8 cellular contexts compared by ENCODE assay signal in genomic region chr17:82105882-82106696, GRCh38. TPM values are rescaled to one million over a fixed set of nuclear protein-coding genes. Genes with fewer than 3 reads are reported as not detected.
DNase-seq lines count a peak whose midpoint lies in the region; ATAC-seq, FAIRE-seq and TF ChIP-seq lines count a peak whose summit lies in the region.

No MANE protein-coding gene starts in this region.

- no peaks in the 10 kb centered on the region for H3K9me3 ChIP-seq in sigmoid colon

- H3K27me3 ChIP-seq in sigmoid colon: no peaks in the 10 kb centered on the region

- TF ChIP-seq EP300 in sigmoid colon (IDR thresholded peaks at IDR 0.05): no peak

- H3K36me3 ChIP-seq in sigmoid colon: no peaks in the 10 kb centered on the region

- H3K4me3 Mint-ChIP-seq in activated T-helper 17 cell treated with anti-CD3 and anti-CD28 coated beads, Interleukin-2, amount 50 U/mL, for 72 hours: peak overlapping the region; percentile 90

- peaks cover 0 to 36% (median 34%) of the 10 kb centered on the region in 4 donors for H3K4me1 ChIP-seq in sigmoid colon

- no peaks in the 10 kb centered on the region for H3K27me3 Mint-ChIP-seq in activated T-helper 17 cell treated with anti-CD3 and anti-CD28 coated beads, Interleukin-2, amount 50 U/mL, for 72 hours

- FAIRE-seq in RCC 7860 (lab: Jason Lieb, UNC): no peak

- peak; percentile 54 for DNase-seq in CD1c-positive myeloid dendritic cell (ENCODE audit: extremely low spot score)
- DNase-seq in GM19238 (ENCODE audit: insufficient read length, low spot score): peak; percentile 92
- DNase-seq in RCC 7860 (ENCODE audit: low spot score): peak; percentile 19
- DNase-seq in Right ventricle myocardium superior: peak; percentile 74
- DNase-seq in sigmoid colon: peak; percentile 73
- DNase-seq in cerebellar nuclear complex (lab: John Stamatoyannopoulos, UW): no peak

- no peaks in the 10 kb centered on the region for H3K36me3 Mint-ChIP-seq in activated T-helper 17 cell treated with anti-CD3 and anti-CD28 coated beads, Interleukin-2, amount 50 U/mL, for 72 hours (ENCODE audit: low read depth)

- intact Hi-C loops in Right ventricle myocardium superior (cut with DNase I) (no loop called here), sigmoid colon (cut with DNase I) (no loop called here)

- no peaks in the 10 kb centered on the region for H3K4me1 Mint-ChIP-seq in activated T-helper 17 cell treated with anti-CD3 and anti-CD28 coated beads, Interleukin-2, amount 50 U/mL, for 72 hours

- peak; percentile 75 for ATAC-seq in HG03571 (IDR thresholded peaks at IDR 0.05; ENCODE audit: unreplicated experiment)
- ATAC-seq in activated T-helper 17 cell treated with anti-CD3 and anti-CD28 coated beads, Interleukin-2, amount 50 U/mL, for 72 hours (replicated peaks): peak; percentile 91
- peak; percentile 43 for ATAC-seq in Right ventricle myocardium superior (ENCODE audit: poor library complexity)

- peak overlapping the region; percentile 92 for H3K27ac Mint-ChIP-seq in activated T-helper 17 cell treated with anti-CD3 and anti-CD28 coated beads, Interleukin-2, amount 50 U/mL, for 72 hours

- no peak for TF ChIP-seq POLR2A in sigmoid colon (IDR thresholded peaks at IDR 0.05)

- peak in 1 of 4 experiments; percentile 8 for TF ChIP-seq CTCF in sigmoid colon (IDR thresholded peaks at IDR 0.05)

- H3K4me3 ChIP-seq in sigmoid colon: peak overlapping the region in 1 of 4 donors; percentile 2

- H3K9me3 Mint-ChIP-seq in activated T-helper 17 cell treated with anti-CD3 and anti-CD28 coated beads, Interleukin-2, amount 50 U/mL, for 72 hours: no peaks in the 10 kb centered on the region

- WGBS in sigmoid colon, 2 donors: 18 to 22% methylated on average over 24 of the region's 24 CpGs

- H3K27ac ChIP-seq in sigmoid colon: peak overlapping the region; percentile 1 to 54 (median 34)

RNA-seq across cellular contexts. Expression of gene FASN, which starts 8.1 kb away (rescaled TPM):
- 100 to 1,000 TPM; 109 to 242 TPM for total RNA-seq in activated T-helper 17 cell treated with anti-CD3 and anti-CD28 coated beads, Interleukin-2, amount 50 U/mL, for 72 hours
- total RNA-seq in Right ventricle myocardium superior (23.0 TPM), sigmoid colon (10 to 100 TPM; 12.7 to 44.2 (median 19.0) TPM)
- 100 to 1,000 TPM in 1 of 3 donors, 10 to 100 TPM in 2; 14.4 to 152 (median 15.3) TPM for polyA plus RNA-seq in sigmoid colon

RNA-seq across cellular contexts. Expression of gene DUS1L, which starts 40.5 kb away (rescaled TPM):
- total RNA-seq in activated T-helper 17 cell treated with anti-CD3 and anti-CD28 coated beads, Interleukin-2, amount 50 U/mL, for 72 hours: 100 to 1,000 TPM in 1 of 2 donors, 10 to 100 TPM in 1; 59.7 to 129 TPM
- total RNA-seq in Right ventricle myocardium superior (57.9 TPM), sigmoid colon (10 to 100 TPM; 31.3 to 71.0 (median 54.2) TPM)
- polyA plus RNA-seq in sigmoid colon: 100 to 1,000 TPM in 1 of 3 donors, 10 to 100 TPM in 2; 68.5 to 119 (median 84.2) TPM

RNA-seq across cellular contexts. Expression of gene GPS1, which starts 54.4 kb away (rescaled TPM):
- total RNA-seq in activated T-helper 17 cell treated with anti-CD3 and anti-CD28 coated beads, Interleukin-2, amount 50 U/mL, for 72 hours: 10 to 100 TPM; 46.2 to 97.2 TPM
- total RNA-seq in Right ventricle myocardium superior: 86.5 TPM
- 10 to 100 TPM; 64.6 to 75.4 (median 69.8) TPM for total RNA-seq in sigmoid colon
- 10 to 100 TPM; 67.3 to 83.6 (median 69.1) TPM for polyA plus RNA-seq in sigmoid colon

RNA-seq across cellular contexts. Expression of gene RFNG, which starts 54.5 kb away (rescaled TPM):
- 10 to 100 TPM; 21.1 to 25.2 TPM for total RNA-seq in activated T-helper 17 cell treated with anti-CD3 and anti-CD28 coated beads, Interleukin-2, amount 50 U/mL, for 72 hours
- total RNA-seq in Right ventricle myocardium superior (20.5 TPM), sigmoid colon (10 to 100 TPM; 31.7 to 37.4 (median 33.7) TPM)
- 10 to 100 TPM; 13.6 to 38.6 (median 23.4) TPM for polyA plus RNA-seq in sigmoid colon

Comparison
In these comparisons a context has a peak if more than half of its experiments do, and no peak if none do; other contexts are left out.
1. DNase-seq: peak in CD1c-positive myeloid dendritic cell (single experiment), GM19238 (single experiment), RCC 7860 (single experiment), Right ventricle myocardium superior (single experiment) and sigmoid colon (single experiment); none in cerebellar nuclear complex (0 of 2).
2. Peak in every context shown above with its lines, with median percentiles within 50 percentile points of each other: ATAC-seq.